3 cellular contexts compared by ENCODE assay signal in genomic region chr17:34869636-34870035, GRCh38.
"Had no signal": no experiment of that assay in that cellular context is flagged by ENCODE, and none has a peak within 500 bp of the region (broad histone marks: within the 10 kb centered on the region; RNA-seq: fewer than 3 reads in every experiment).

No MANE protein-coding gene starts in this region.

- H3K4me3 ChIP-seq: GM12878 had no signal

- ATAC-seq: GM12878 had no signal

- DNase-seq: GDM1, GF-D8 had no signal
